35 cellular contexts compared by ENCODE assay signal in genomic region chr18:4391859-4392258, GRCh38.
DNase-seq lines count a peak whose midpoint lies in the region; ATAC-seq and TF ChIP-seq lines count a peak whose summit lies in the region.
"Had no signal": no experiment of that assay in that cellular context is flagged by ENCODE, and none has a peak within 500 bp of the region (broad histone marks: within the 10 kb centered on the region; RNA-seq: fewer than 3 reads in every experiment).

No MANE protein-coding gene starts in this region.

- no peaks in the 10 kb centered on the region for H3K36me3 ChIP-seq in BLaER1 treated with 17β-estradiol and CSF1 and Interleukin-3, amounts not matched to agents 10 nM and 100 nM
- no peaks in the 10 kb centered on the region for H3K36me3 ChIP-seq in PC-9 (ENCODE audit: low read depth)
- H3K36me3 ChIP-seq: ascending aorta, colonic mucosa, prostate gland, right lobe of liver, spleen had no signal

- no peaks in the 10 kb centered on the region for H3K27me3 ChIP-seq in BLaER1 treated with 17β-estradiol and CSF1 and Interleukin-3, amounts not matched to agents 10 nM and 100 nM
- no peaks in the 10 kb centered on the region for H3K27me3 ChIP-seq in PC-9 (ENCODE audit: insufficient read depth, low read depth)
- H3K27me3 ChIP-seq: ascending aorta, colonic mucosa, hepatocyte, right lobe of liver, spleen, testis had no signal

- peak overlapping the region; percentile 28 to 67 (median 61); a peak in 21 of 22 replicates for H3K27ac ChIP-seq in BLaER1 treated with 17β-estradiol and CSF1 and Interleukin-3, amounts not matched to agents 10 nM and 100 nM
- H3K27ac ChIP-seq in PC-9 = no peak overlapping the region
- H3K27ac ChIP-seq: A549, ascending aorta, colonic mucosa, epithelial cell of prostate, GM23248, hepatocyte, prostate gland, right lobe of liver, testis had no signal

- CTCF ChIA-PET in PC-9 (lab: Charles Lee) = no interaction called here

- H3K9me3 ChIP-seq in BLaER1 treated with 17β-estradiol and CSF1 and Interleukin-3, amounts not matched to agents 10 nM and 100 nM (replicated peaks in 1 of 11) = peaks cover 0 to 27% (median 13%) of the 10 kb centered on the region in 11 experiments; a peak in 13 of 22 replicates
- no peaks in the 10 kb centered on the region for H3K9me3 ChIP-seq in PC-9 (ENCODE audit: insufficient read depth, low read depth)
- H3K9me3 ChIP-seq: A549, ascending aorta, colonic mucosa, prostate gland, right lobe of liver, testis had no signal

- intact Hi-C loops in PC-9 (cut with micrococcal nuclease; ENCODE audit: unreplicated experiment) = no loop called here

- DNase-seq in PC-9 = no peak
- DNase-seq: activated CD8-positive, alpha-beta memory T cell treated with anti-CD3 and anti-CD28 coated beads, Interleukin-2, amount 10 ng/mL, durations not matched to agents 7 days and 5 days; activated gamma-delta T cell; activated T-cell treated with anti-CD3 and anti-CD28 coated beads, Interleukin-2, amount 50 U/mL, for 4 hours; colonic mucosa; effector memory CD4-positive, alpha-beta T cell; EL; GM23248; kidney glomerular epithelial cell; natural killer cell; NCI-H1417; NCI-H2029 treated with DMSO at 0.1 percent for 48 hours; NCI-H526; nucleus accumbens; right lobe of liver; RPMI8226; spleen; stimulated activated CD4-positive, alpha-beta T cell treated with anti-CD3 and anti-CD28 coated beads, Interleukin-2, amount 100 ng/mL, for 24 hours; stimulated activated naive CD8-positive, alpha-beta T cell treated with anti-CD3 and anti-CD28 coated beads, Interleukin-15, Interleukin-2, amounts not matched to agents 100 U/mL and 50 U/mL, for 24 hours; T-helper 1 cell; testis had no signal

- H3K4me1 ChIP-seq in BLaER1 treated with 17β-estradiol and CSF1 and Interleukin-3, amounts not matched to agents 10 nM and 100 nM = peaks cover 13 to 22% (median 16%) of the 10 kb centered on the region in 10 experiments; a peak in 19 of 20 replicates
- no peaks in the 10 kb centered on the region for H3K4me1 ChIP-seq in PC-9 (replicated peaks; ENCODE audit: insufficient read depth)
- H3K4me1 ChIP-seq: A549, ascending aorta, colonic mucosa, prostate gland, right lobe of liver, spleen, testis had no signal

- no peaks in the 10 kb centered on the region for H4K20me1 ChIP-seq in BLaER1 treated with 17β-estradiol and CSF1 and Interleukin-3, amounts not matched to agents 10 nM and 100 nM
- H4K20me1 ChIP-seq in PC-9 (ENCODE audit: insufficient read depth) = no peaks in the 10 kb centered on the region

- POLR2A ChIA-PET in PC-9 (lab: Charles Lee; ENCODE audit: unreplicated experiment) = no interaction called here

- no peak for TF ChIP-seq CTCF in PC-9 (conservative IDR thresholded peaks at IDR 0.05)

- no peaks in the 10 kb centered on the region for H3K79me2 ChIP-seq in PC-9 (ENCODE audit: low read depth)
- H3K79me2 ChIP-seq: hepatocyte had no signal

- ATAC-seq in GM18511 (IDR thresholded peaks at IDR 0.05; ENCODE audit: unreplicated experiment) = peak; percentile 61
- peak; percentile 43 for ATAC-seq in HG02885 (IDR thresholded peaks at IDR 0.05; ENCODE audit: poor library complexity, unreplicated experiment)
- ATAC-seq in GM21529 (IDR thresholded peaks at IDR 0.05; ENCODE audit: unreplicated experiment) = no peak
- no peak for ATAC-seq in GM21390 (IDR thresholded peaks at IDR 0.05; ENCODE audit: unreplicated experiment)
- no peak for ATAC-seq in HG02798 (IDR thresholded peaks at IDR 0.05; ENCODE audit: poor library complexity, unreplicated experiment)
- no peak for ATAC-seq in GM21515 (IDR thresholded peaks at IDR 0.05; ENCODE audit: unreplicated experiment)
- ATAC-seq: A549; activated CD8-positive, alpha-beta memory T cell treated with anti-CD3 and anti-CD28 coated beads, Interleukin-2, amount 10 ng/mL, durations not matched to agents 7 days and 5 days; activated T-cell treated with anti-CD3 and anti-CD28 coated beads, Interleukin-2, amount 50 U/mL, for 4 hours; K562; natural killer cell; right lobe of liver; stimulated activated naive CD8-positive, alpha-beta T cell treated with anti-CD3 and anti-CD28 coated beads, Interleukin-15, Interleukin-2, amounts not matched to agents 100 U/mL and 50 U/mL, for 24 hours had no signal

- no TSS peak for BruUV-seq in PC-9 (replicated peaks; lab: Mats Ljungman, UMichigan)

- H3K4me2 ChIP-seq in BLaER1 treated with 17β-estradiol and CSF1 and Interleukin-3, amounts not matched to agents 10 nM and 100 nM = peak overlapping the region; percentile 57 to 89 (median 71)
- H3K4me2 ChIP-seq in PC-9 = no peak overlapping the region
- H3K4me2 ChIP-seq: A549, hepatocyte had no signal

- peak overlapping the region in 5 of 11 experiments; percentile 4 to 45 (median 33); a peak in 4 of 22 replicates for H3K9ac ChIP-seq in BLaER1 treated with 17β-estradiol and CSF1 and Interleukin-3, amounts not matched to agents 10 nM and 100 nM
- H3K9ac ChIP-seq: GM23248 had no signal

- peak overlapping the region in 1 of 10 experiments; percentile 29; a peak in 4 of 20 replicates for H3K4me3 ChIP-seq in BLaER1 treated with 17β-estradiol and CSF1 and Interleukin-3, amounts not matched to agents 10 nM and 100 nM
- H3K4me3 ChIP-seq in PC-9 = no peak overlapping the region
- H3K4me3 ChIP-seq: A549, ascending aorta, colonic mucosa, GM23248, hepatocyte, K562, lung, prostate gland, right lobe of liver, spleen, testis had no signal

- 0 out of 2 replicates have a peak overlapping the region, but pooled peaks have one; percentile 11 for H2AFZ ChIP-seq in PC-9
- H2AFZ ChIP-seq: GM23248, hepatocyte had no signal

- no peaks in the 10 kb centered on the region for H3K9me2 ChIP-seq in PC-9 (ENCODE audit: insufficient read depth)

- no peaks in the 10 kb centered on the region for H3F3A ChIP-seq in PC-9 (ENCODE audit: insufficient read depth, low read depth)

Comparison
In these comparisons a context has a peak if more than half of its experiments do, and no peak if none do; other contexts are left out.
1. ATAC-seq: peak in GM18511 (single experiment) and HG02885 (single experiment); none in GM21529 (single experiment), GM21390 (single experiment), HG02798 (single experiment) and GM21515 (single experiment).